ENCODE assay signal across 18 cellular contexts in genomic region chr2:24881623-24882022, GRCh38. TPM values are rescaled to one million over a fixed set of nuclear protein-coding genes. Genes with fewer than 3 reads are reported as not detected.
DNase-seq lines count a peak whose midpoint lies in the region; ATAC-seq, FAIRE-seq and TF ChIP-seq lines count a peak whose summit lies in the region.
"Had no signal": no experiment of that assay in that cellular context is flagged by ENCODE, and none has a peak within 500 bp of the region (broad histone marks: within the 10 kb centered on the region; RNA-seq: fewer than 3 reads in every experiment).

No MANE protein-coding gene starts in this region.

- TF ChIP-seq RAD21 in K562 (CRISPR knock-in tag; conservative IDR thresholded peaks at IDR 0.05 in 1 of 2, IDR thresholded peaks at IDR 0.05 in 1 of 2) = peak in 1 of 2 experiments; percentile 32; a peak in 2 of 4 replicates

- H3K4me2 ChIP-seq in BLaER1 treated with 17β-estradiol and CSF1 and Interleukin-3, amounts not matched to agents 10 nM and 100 nM = peak overlapping the region in 9 of 11 experiments; percentile 72 to 95 (median 89); a peak in 16 of 22 replicates
- no peak overlapping the region for H3K4me2 ChIP-seq in GM23338
- peak overlapping the region; percentile 46 for H3K4me2 ChIP-seq in K562 (ENCODE audit: insufficient read depth, low read length)
- H3K4me2 ChIP-seq in mesendoderm (ENCODE audit: low read length) = no peak overlapping the region

- H4K20me1 ChIP-seq in BLaER1 treated with 17β-estradiol and CSF1 and Interleukin-3, amounts not matched to agents 10 nM and 100 nM = peaks cover 4 to 32% (median 20%) of the 10 kb centered on the region in 11 experiments; a peak in 18 of 22 replicates
- H4K20me1 ChIP-seq in GM23338 (replicated peaks; ENCODE audit: insufficient read depth) (no peaks in the 10 kb centered on the region; the same call in 1 of the 2 replicates), K562 (replicated peaks; ENCODE audit: control insufficient read depth, insufficient read depth, low read length) (peaks cover 5% of the 10 kb centered on the region)

- WGBS in K562 (ENCODE audit: insufficient coverage, low coverage, missing lambda C conversion rate) = 46% methylated on average over 8 of the region's 9 CpGs
- no CpG with 5 or more reads among the region's 9 CpGs for WGBS in mesendoderm (ENCODE audit: extremely low coverage, insufficient coverage, low lambda C conversion rate)

- H2AFZ ChIP-seq in GM23338 = no peak overlapping the region
- peak overlapping the region; percentile 66 for H2AFZ ChIP-seq in K562 (ENCODE audit: low read depth, low read length)
- H2AFZ ChIP-seq: parathyroid adenoma had no signal

- TF ChIP-seq EP300 in K562 (IDR thresholded peaks at IDR 0.05; ENCODE audit: low read length) = no peak

- intact Hi-C loops in K562 (cut with micrococcal nuclease) (no loop called here), vagina (cut with DNase I) (no loop called here)

- POLR2A ChIA-PET in K562 (lab: Yijun Ruan, JAX) = interaction anchor here (0.6 to 0.8 kb wide), 2 partner anchors 39 to 876 kb away, joined by 3 read pairs; no protein-coding TSS in a partner anchor

- H3K27me3 ChIP-seq in BLaER1 treated with 17β-estradiol and CSF1 and Interleukin-3, amounts not matched to agents 10 nM and 100 nM = no peaks in the 10 kb centered on the region
- no peaks in the 10 kb centered on the region for H3K27me3 ChIP-seq in GM23338 (ENCODE audit: insufficient read depth)
- H3K27me3 ChIP-seq in K562 (ENCODE audit: control insufficient read depth in 2 of 2, insufficient read depth in 2 of 2, low read length in 2 of 2) = no peaks in the 10 kb centered on the region
- no peaks in the 10 kb centered on the region for H3K27me3 ChIP-seq in mesendoderm (ENCODE audit: insufficient read depth, low read length, poor library complexity)
- no peaks in the 10 kb centered on the region for H3K27me3 ChIP-seq in vagina
- H3K27me3 ChIP-seq: breast epithelium, suprapubic skin had no signal

- H3K27ac ChIP-seq in BLaER1 treated with 17β-estradiol and CSF1 and Interleukin-3, amounts not matched to agents 10 nM and 100 nM = peak overlapping the region in 3 of 11 experiments; percentile 44 to 57 (median 49); a peak in 4 of 22 replicates
- H3K27ac ChIP-seq in GM23338 (ENCODE audit: low read depth) (no peak overlapping the region; the same call in 1 of the 2 replicates), K562 (ENCODE audit: extremely low read depth, low read depth, low read length) (no peak overlapping the region; the same call in 2 of the 3 replicates), mesendoderm (ENCODE audit: low read depth, low read length) (no peak overlapping the region), vagina (no peak overlapping the region)
- H3K27ac ChIP-seq: parathyroid adenoma, suprapubic skin, VCaP had no signal

- H3K79me2 ChIP-seq in GM23338 (replicated peaks; ENCODE audit: insufficient read depth) (no peaks in the 10 kb centered on the region), K562 (ENCODE audit: control insufficient read depth, insufficient read depth, low read length) (peaks cover 3% of the 10 kb centered on the region; the same call in 1 of the 3 replicates), mesendoderm (ENCODE audit: control insufficient read depth, insufficient read depth, low read length) (no peaks in the 10 kb centered on the region)
- H3K79me2 ChIP-seq: parathyroid adenoma had no signal

- H2BK15ac ChIP-seq in mesendoderm (replicated peaks; ENCODE audit: low read depth) = no peak overlapping the region

- BruUV-seq in K562 (replicated peaks; lab: Mats Ljungman, UMichigan) = no TSS peak

- in situ Hi-C loops in K562 (cut with MboI) = no loop called here

- DNase-seq in GM23338 (ENCODE audit: low spot score) (peak; percentile 45), K562 (ENCODE audit: extremely low read depth in 1 of 4, low spot score in 3 of 4) (peak; percentile 38 to 61 (median 41)), mesendoderm (peak; percentile 45), NCI-H446 treated with DMSO at 0.1 percent for 48 hours (lab: John Stamatoyannopoulos, UW) (no peak), NCI-H2081 (lab: John Stamatoyannopoulos, UW) (no peak), vagina (ENCODE audit: extremely low spot score in 2 of 2) (no peak)
- DNase-seq: activated naive CD4-positive, alpha-beta T cell treated with anti-CD3 and anti-CD28 coated beads, Interleukin-2, amount 10 ng/mL, durations not matched to agents 7 days and 5 days; AML-193; effector memory CD8-positive, alpha-beta T cell; MV-4-11; NCI-H345 had no signal

- no peak overlapping the region for H3K4ac ChIP-seq in mesendoderm (ENCODE audit: low read depth, low read length)

- H3K9me3 ChIP-seq in BLaER1 treated with 17β-estradiol and CSF1 and Interleukin-3, amounts not matched to agents 10 nM and 100 nM (replicated peaks in 1 of 11) = peaks cover 0 to 11% (median 0%) of the 10 kb centered on the region in 11 experiments; a peak in 1 of 22 replicates
- H3K9me3 ChIP-seq in K562 (replicated peaks; ENCODE audit: control insufficient read depth, insufficient read depth, low read depth, low read length) (no peaks in the 10 kb centered on the region), vagina (no peaks in the 10 kb centered on the region)
- H3K9me3 ChIP-seq: breast epithelium, suprapubic skin had no signal

- no peak overlapping the region for H3K23ac ChIP-seq in mesendoderm (ENCODE audit: low read length)

- peaks cover 4% of the 10 kb centered on the region for H3K27me3 Mint-ChIP-seq in GM23338 (ENCODE audit: insufficient read depth, low read depth, poor library complexity)
- H3K27me3 Mint-ChIP-seq: activated naive CD4-positive, alpha-beta T cell treated with anti-CD3 and anti-CD28 coated beads, Interleukin-2, amount 10 ng/mL, durations not matched to agents 7 days and 5 days; effector memory CD8-positive, alpha-beta T cell had no signal

- H2BK5ac ChIP-seq in mesendoderm (ENCODE audit: low read length) = no peak overlapping the region

- H3K27ac Mint-ChIP-seq in GM23338 = no peak overlapping the region
- H3K27ac Mint-ChIP-seq: activated naive CD4-positive, alpha-beta T cell treated with anti-CD3 and anti-CD28 coated beads, Interleukin-2, amount 10 ng/mL, durations not matched to agents 7 days and 5 days had no signal

- H3K36me3 Mint-ChIP-seq in GM23338 (ENCODE audit: low read depth) = no peaks in the 10 kb centered on the region; the same call in 2 of the 3 replicates

- peak; percentile 47 to 50 for TF ChIP-seq CTCF in GM23338 (conservative IDR thresholded peaks at IDR 0.05; ENCODE audit: low read depth in 2 of 2)
- TF ChIP-seq CTCF in K562 (IDR thresholded peaks at IDR 0.05 in 2 of 3, conservative IDR thresholded peaks at IDR 0.05 in 1 of 3; ENCODE audit: insufficient read depth in 2 of 3, low read depth in 1 of 3, low read length in 3 of 3) = peak; percentile 56 to 79 (median 61)
- TF ChIP-seq CTCF in vagina (IDR thresholded peaks at IDR 0.05) = no peak

- no peak overlapping the region for H3K56ac ChIP-seq in mesendoderm (ENCODE audit: low read length)

- peaks cover 16% of the 10 kb centered on the region for H3K4me1 Mint-ChIP-seq in GM23338

- H3K4me3 ChIP-seq in BLaER1 treated with 17β-estradiol and CSF1 and Interleukin-3, amounts not matched to agents 10 nM and 100 nM = no peak overlapping the region
- H3K4me3 ChIP-seq in GM23338 (no peak overlapping the region), K562 (no peak overlapping the region), mesendoderm (ENCODE audit: low read length) (no peak overlapping the region), vagina (no peak overlapping the region)
- H3K4me3 ChIP-seq: breast epithelium, suprapubic skin had no signal

- no peak overlapping the region for H3K18ac ChIP-seq in mesendoderm (ENCODE audit: low read length)

- peak; percentile 84 for FAIRE-seq in K562 (lab: Jason Lieb, UNC)
- FAIRE-seq: islet of Langerhans had no signal

- no peak overlapping the region for H3K9ac ChIP-seq in BLaER1 treated with 17β-estradiol and CSF1 and Interleukin-3, amounts not matched to agents 10 nM and 100 nM
- H3K9ac ChIP-seq in K562 (ENCODE audit: insufficient read depth in 1 of 2, low read depth in 2 of 2, low read length in 2 of 2) (no peak overlapping the region), mesendoderm (ENCODE audit: low read length) (no peak overlapping the region)
- H3K9ac ChIP-seq: parathyroid adenoma had no signal

- no peaks in the 10 kb centered on the region; the same call in 1 of the 2 replicates for H3K9me2 ChIP-seq in GM23338 (ENCODE audit: insufficient read depth)

- peak; percentile 67 for ATAC-seq in GM23338
- peak; percentile 99 for ATAC-seq in K562
- ATAC-seq in GM21381 (IDR thresholded peaks at IDR 0.05; ENCODE audit: unreplicated experiment) = no peak
- ATAC-seq: effector memory CD8-positive, alpha-beta T cell had no signal

- H3K9me1 ChIP-seq in K562 (ENCODE audit: control insufficient read depth, insufficient read depth, low read length) = no peaks in the 10 kb centered on the region

- H3K79me1 ChIP-seq in mesendoderm (ENCODE audit: low read length) = peaks cover 3% of the 10 kb centered on the region

- peaks cover 73 to 100% (median 100%) of the 10 kb centered on the region in 10 experiments for H3K4me1 ChIP-seq in BLaER1 treated with 17β-estradiol and CSF1 and Interleukin-3, amounts not matched to agents 10 nM and 100 nM
- H3K4me1 ChIP-seq in GM23338 (ENCODE audit: insufficient read depth) = no peaks in the 10 kb centered on the region
- peaks cover 3 to 12% of the 10 kb centered on the region in 2 experiments; a peak in 3 of 5 replicates for H3K4me1 ChIP-seq in K562 (replicated peaks in 1 of 2; ENCODE audit: control insufficient read depth in 2 of 2, insufficient read depth in 2 of 2, low read length in 2 of 2)
- H3K4me1 ChIP-seq in mesendoderm (ENCODE audit: control insufficient read depth, low read depth, low read length) = no peaks in the 10 kb centered on the region
- H3K4me1 ChIP-seq in vagina = peaks cover 22% of the 10 kb centered on the region
- H3K4me1 ChIP-seq: parathyroid adenoma had no signal

- TF ChIP-seq POLR2A in K562 (conservative IDR thresholded peaks at IDR 0.05) = no peak
- TF ChIP-seq POLR2A in vagina (IDR thresholded peaks at IDR 0.05) = no peak

- CTCF ChIA-PET in K562 (lab: Yijun Ruan, JAX; ENCODE audit: low intra/inter-chr PET ratio) = no interaction called here

- no peaks in the 10 kb centered on the region for H3K9me3 Mint-ChIP-seq in GM23338
- H3K9me3 Mint-ChIP-seq: activated naive CD4-positive, alpha-beta T cell treated with anti-CD3 and anti-CD28 coated beads, Interleukin-2, amount 10 ng/mL, durations not matched to agents 7 days and 5 days; effector memory CD8-positive, alpha-beta T cell had no signal

- no peaks in the 10 kb centered on the region for H3F3A ChIP-seq in GM23338 (replicated peaks; ENCODE audit: low read depth)

- H2AK5ac ChIP-seq in mesendoderm (ENCODE audit: low read length) = no peak overlapping the region

- no peak overlapping the region for H4K8ac ChIP-seq in mesendoderm (ENCODE audit: low read depth, low read length)

- no peak overlapping the region for H2BK120ac ChIP-seq in mesendoderm (ENCODE audit: low read depth, low read length)

- no peak overlapping the region for H4K5ac ChIP-seq in mesendoderm (ENCODE audit: low read length)

- H3K36me3 ChIP-seq in BLaER1 treated with 17β-estradiol and CSF1 and Interleukin-3, amounts not matched to agents 10 nM and 100 nM = peaks cover 0 to 12% (median 4%) of the 10 kb centered on the region in 11 experiments; a peak in 3 of 22 replicates
- H3K36me3 ChIP-seq in GM23338 (ENCODE audit: insufficient read depth) (no peaks in the 10 kb centered on the region), K562 (ENCODE audit: control insufficient read depth, insufficient read depth, low read length) (no peaks in the 10 kb centered on the region), mesendoderm (ENCODE audit: control insufficient read depth, insufficient read depth, low read length) (no peaks in the 10 kb centered on the region), vagina (no peaks in the 10 kb centered on the region)
- H3K36me3 ChIP-seq: breast epithelium, suprapubic skin had no signal

- H3K4me3 Mint-ChIP-seq in GM23338 = no peak overlapping the region
- H3K4me3 Mint-ChIP-seq: activated naive CD4-positive, alpha-beta T cell treated with anti-CD3 and anti-CD28 coated beads, Interleukin-2, amount 10 ng/mL, durations not matched to agents 7 days and 5 days; effector memory CD8-positive, alpha-beta T cell had no signal

RNA-seq across cellular contexts. Expression of gene ADCY3, which starts 38.4 kb away (rescaled TPM):
- 30.1 and 32.4 TPM in 2 replicates for total RNA-seq in GM23338 (2014; rRNA removed; shearing (Covaris generic))
- polyA plus RNA-seq in GM23338 (2016; fragmentation: Nextera tagmentation; extraction: Ambion mirVana) (9.5 and 9.7 TPM in 2 replicates), K562 (2011; rRNA removed) (36.6 and 39.0 TPM in 2 replicates), K562 (2014; fragmentation: Illumina TruSeq; extraction: Trizol) (42.6 and 45.5 TPM in 2 replicates), K562 (2014; fragmentation: Nextera tagmentation; extraction: Ambion mirVana) (1 to 10 TPM; 1.5 to 2.6 TPM), K562 (2014; rRNA removed) (40.9 and 47.0 TPM in 2 replicates)
- 110 and 220 TPM in 2 replicates for total RNA-seq in K562 (2011; cell fraction: chromatin; rRNA removed; ENCODE audit: low replicate concordance)
- 147 and 161 TPM in 2 replicates for total RNA-seq in K562 (2011; cell fraction: nucleolus; rRNA removed)
- 106 and 109 TPM in 2 replicates for total RNA-seq in K562 (2011; cell fraction: nucleoplasm; rRNA removed)
- total RNA-seq in K562 (2014; rRNA removed) (21.8 and 34.0 TPM in 2 replicates), K562 (2014; rRNA removed; fragmentation: Illumina TruSeq; extraction: Trizol) (23.8 and 26.3 TPM in 2 replicates), K562 (2015; rRNA removed; fragmentation: Illumina TruSeq; extraction: Trizol) (20.2 and 21.5 TPM in 2 replicates), K562 (2021) (51.5 and 54.8 TPM in 2 replicates), vagina (90.6 TPM)
- 34.9 and 56.0 TPM in 2 replicates for polyA plus RNA-seq in K562 (2011; cell fraction: cytosol; rRNA removed)
- 171 and 243 TPM in 2 replicates for polyA plus RNA-seq in K562 (2011; cell fraction: nucleus; rRNA removed)
- polyA plus RNA-seq in K562 (2012) = 27.9 and 41.6 TPM in 2 replicates
- 47.4 and 65.5 TPM in 2 replicates for polyA minus RNA-seq in K562 (2011; rRNA and poly(A)+ RNA removed)
- polyA minus RNA-seq in K562 (2011; cell fraction: cytosol; rRNA and poly(A)+ RNA removed) = 22.6 and 27.7 TPM in 2 replicates
- polyA minus RNA-seq in K562 (2011; cell fraction: nucleus; rRNA and poly(A)+ RNA removed) = 45.9 and 47.4 TPM in 2 replicates
- polyA plus RNA-seq in mesendoderm (2013, experiment 1 of 2) = 17.0 TPM
- 18.1 TPM for polyA plus RNA-seq in mesendoderm (2013, experiment 2 of 2)

Comparison
In these comparisons a context has a peak if more than half of its experiments do, and no peak if none do; other contexts are left out.
1. H3K4me2 ChIP-seq: peak in BLaER1 treated with 17β-estradiol and CSF1 and Interleukin-3, amounts not matched to agents 10 nM and 100 nM (9 of 11) and K562 (single experiment); none in GM23338 (single experiment) and mesendoderm (single experiment).
2. DNase-seq: peak in GM23338 (single experiment), K562 (4 of 4) and mesendoderm (single experiment); none in NCI-H446 treated with DMSO at 0.1 percent for 48 hours (single experiment), NCI-H2081 (0 of 2) and vagina (0 of 2).
3. CTCF ChIP-seq: peak in GM23338 (2 of 2) and K562 (3 of 3); none in vagina (0 of 3).